In the genomic region with DNA sequence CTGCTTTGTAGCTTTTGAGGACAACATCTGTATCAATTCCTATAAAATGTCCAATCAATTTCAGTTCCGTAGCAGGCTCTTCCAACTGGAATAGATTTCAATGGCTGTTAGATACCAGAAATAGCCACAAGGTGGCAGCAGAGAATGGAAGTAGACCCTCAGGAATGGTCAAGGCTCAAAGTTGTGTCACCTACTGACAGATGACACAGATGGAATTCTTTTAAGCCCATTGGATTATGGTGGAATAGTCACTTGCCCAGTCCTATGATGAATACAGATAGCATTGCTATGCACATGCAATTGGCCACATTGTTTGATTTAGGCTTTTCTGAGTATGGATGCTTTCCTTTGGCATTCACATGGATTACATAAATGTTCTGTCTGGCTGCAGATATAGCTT, we compare ENCODE assay signal across 8 cellular contexts.
DNase-seq lines count a peak whose midpoint lies in the region; ATAC-seq and TF ChIP-seq lines count a peak whose summit lies in the region.

No MANE protein-coding gene starts in this region.

- CTCF ChIA-PET in PC-3 (lab: Charles Lee): no interaction called here

- ATAC-seq in HG03354 (IDR thresholded peaks at IDR 0.05; ENCODE audit: poor library complexity, severe bottlenecking, unreplicated experiment) (peak; percentile 33), PC-3 (peak; percentile 74), GM21360 (IDR thresholded peaks at IDR 0.05; ENCODE audit: unreplicated experiment) (no peak)

- H3K9me2 ChIP-seq in PC-3 (replicated peaks; ENCODE audit: low read length): no peaks in the 10 kb centered on the region

- intact Hi-C loops in PC-3 (cut with micrococcal nuclease): loop anchor here (1.0 to 5.0 kb wide), 3 partner anchors 138 to 310 kb away; no protein-coding TSS in a partner anchor

- no peaks in the 10 kb centered on the region for H3K36me3 ChIP-seq in PC-3 (ENCODE audit: low read depth, low read length)

- H3K4me3 ChIP-seq in PC-3 (ENCODE audit: low read length): no peak overlapping the region

- TF ChIP-seq CTCF in PC-3 (conservative IDR thresholded peaks at IDR 0.05; ENCODE audit: low read depth, low read length): peak; percentile 77

- DNase-seq in activated T-cell treated with anti-CD3 and anti-CD28 coated beads for 1 hour (ENCODE audit: low read depth) (peak; percentile 7), PC-3 (peak; percentile 83), T47D (ENCODE audit: low read depth in 1 of 2, low spot score in 1 of 2) (peak; percentile 4 to 65), islet precursor cell (peak; percentile 65)
- DNase-seq in activated T-cell treated with anti-CD3 and anti-CD28 coated beads, Interleukin-2, amount 50 U/mL, for 1 hour: no peak
- DNase-seq in stimulated activated CD4-positive, alpha-beta T cell treated with anti-CD3 and anti-CD28 coated beads, Interleukin-4, amount 100 ng/mL, for 24 hours: peak; percentile 54

- no peaks in the 10 kb centered on the region for H3K27me3 ChIP-seq in PC-3 (ENCODE audit: low read length)

- no peaks in the 10 kb centered on the region for H3F3A ChIP-seq in PC-3 (ENCODE audit: low read length, unreplicated experiment)

- no peak overlapping the region for H3K4me2 ChIP-seq in PC-3 (ENCODE audit: low read length)

- no TSS peak for BruUV-seq in PC-3 (replicated peaks; lab: Mats Ljungman, UMichigan)

- no peaks in the 10 kb centered on the region for H3K4me1 ChIP-seq in PC-3 (ENCODE audit: insufficient read depth, low read length)

- H3K9me3 ChIP-seq in PC-3 (ENCODE audit: low read length): no peaks in the 10 kb centered on the region

- H3K27ac ChIP-seq in PC-3 (ENCODE audit: low read length): no peak overlapping the region

- no peaks in the 10 kb centered on the region for H4K20me1 ChIP-seq in PC-3 (ENCODE audit: low read length)

- H2AFZ ChIP-seq in PC-3 (ENCODE audit: low read length): no peak overlapping the region

- no peaks in the 10 kb centered on the region for H3K79me2 ChIP-seq in PC-3 (ENCODE audit: low read length)

- in situ Hi-C loops in T47D (cut with HindIII; ENCODE audit: low pct_unique_long_range_greater_than_20kb, low sequenced_read_pairs): no loop called here

- POLR2A ChIA-PET in PC-3 (lab: Charles Lee; ENCODE audit: unreplicated experiment): no interaction called here

- H3K9ac ChIP-seq in PC-3 (ENCODE audit: low read length): no peak overlapping the region
